In the genomic region with DNA sequence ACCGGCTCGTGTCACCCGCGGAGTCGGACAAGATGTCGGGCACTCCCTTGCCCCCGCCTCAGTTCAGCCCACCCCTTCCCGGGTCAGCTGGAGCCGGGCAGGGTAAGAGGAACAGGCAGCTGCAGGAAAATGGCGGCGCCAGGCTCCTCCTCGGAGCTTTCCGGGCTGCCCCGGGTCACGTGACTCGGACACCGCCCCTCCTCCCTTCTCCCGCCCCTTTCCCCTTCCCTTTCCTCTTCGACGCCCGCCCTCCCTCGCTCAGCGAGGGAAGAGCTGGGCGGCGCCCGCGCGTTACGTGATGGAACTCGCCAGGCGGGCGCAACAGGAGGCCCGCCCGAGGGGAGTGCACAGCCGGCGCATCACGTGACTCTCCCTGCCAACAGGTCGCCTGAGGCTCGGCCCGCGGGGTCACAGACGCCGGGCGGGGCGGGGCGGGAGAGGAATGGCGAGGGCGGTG, we compare ENCODE assay signal across 1 cellular context.
TF ChIP-seq lines count a peak whose summit lies in the region.

A gene with protein sequence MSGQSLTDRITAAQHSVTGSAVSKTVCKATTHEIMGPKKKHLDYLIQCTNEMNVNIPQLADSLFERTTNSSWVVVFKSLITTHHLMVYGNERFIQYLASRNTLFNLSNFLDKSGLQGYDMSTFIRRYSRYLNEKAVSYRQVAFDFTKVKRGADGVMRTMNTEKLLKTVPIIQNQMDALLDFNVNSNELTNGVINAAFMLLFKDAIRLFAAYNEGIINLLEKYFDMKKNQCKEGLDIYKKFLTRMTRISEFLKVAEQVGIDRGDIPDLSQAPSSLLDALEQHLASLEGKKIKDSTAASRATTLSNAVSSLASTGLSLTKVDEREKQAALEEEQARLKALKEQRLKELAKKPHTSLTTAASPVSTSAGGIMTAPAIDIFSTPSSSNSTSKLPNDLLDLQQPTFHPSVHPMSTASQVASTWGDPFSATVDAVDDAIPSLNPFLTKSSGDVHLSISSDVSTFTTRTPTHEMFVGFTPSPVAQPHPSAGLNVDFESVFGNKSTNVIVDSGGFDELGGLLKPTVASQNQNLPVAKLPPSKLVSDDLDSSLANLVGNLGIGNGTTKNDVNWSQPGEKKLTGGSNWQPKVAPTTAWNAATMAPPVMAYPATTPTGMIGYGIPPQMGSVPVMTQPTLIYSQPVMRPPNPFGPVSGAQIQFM (minus strand): TSS at position 134 of the 457 bp plus-strand sequence. CDS start 304 bp downstream, outside the sequence.

TF ChIP-seq in HepG2, 621 proteins besides CTCF, POLR2A, EP300 and RAD21 (continued from another document and continues in another):
- TF ChIP-seq, protein P1, sequence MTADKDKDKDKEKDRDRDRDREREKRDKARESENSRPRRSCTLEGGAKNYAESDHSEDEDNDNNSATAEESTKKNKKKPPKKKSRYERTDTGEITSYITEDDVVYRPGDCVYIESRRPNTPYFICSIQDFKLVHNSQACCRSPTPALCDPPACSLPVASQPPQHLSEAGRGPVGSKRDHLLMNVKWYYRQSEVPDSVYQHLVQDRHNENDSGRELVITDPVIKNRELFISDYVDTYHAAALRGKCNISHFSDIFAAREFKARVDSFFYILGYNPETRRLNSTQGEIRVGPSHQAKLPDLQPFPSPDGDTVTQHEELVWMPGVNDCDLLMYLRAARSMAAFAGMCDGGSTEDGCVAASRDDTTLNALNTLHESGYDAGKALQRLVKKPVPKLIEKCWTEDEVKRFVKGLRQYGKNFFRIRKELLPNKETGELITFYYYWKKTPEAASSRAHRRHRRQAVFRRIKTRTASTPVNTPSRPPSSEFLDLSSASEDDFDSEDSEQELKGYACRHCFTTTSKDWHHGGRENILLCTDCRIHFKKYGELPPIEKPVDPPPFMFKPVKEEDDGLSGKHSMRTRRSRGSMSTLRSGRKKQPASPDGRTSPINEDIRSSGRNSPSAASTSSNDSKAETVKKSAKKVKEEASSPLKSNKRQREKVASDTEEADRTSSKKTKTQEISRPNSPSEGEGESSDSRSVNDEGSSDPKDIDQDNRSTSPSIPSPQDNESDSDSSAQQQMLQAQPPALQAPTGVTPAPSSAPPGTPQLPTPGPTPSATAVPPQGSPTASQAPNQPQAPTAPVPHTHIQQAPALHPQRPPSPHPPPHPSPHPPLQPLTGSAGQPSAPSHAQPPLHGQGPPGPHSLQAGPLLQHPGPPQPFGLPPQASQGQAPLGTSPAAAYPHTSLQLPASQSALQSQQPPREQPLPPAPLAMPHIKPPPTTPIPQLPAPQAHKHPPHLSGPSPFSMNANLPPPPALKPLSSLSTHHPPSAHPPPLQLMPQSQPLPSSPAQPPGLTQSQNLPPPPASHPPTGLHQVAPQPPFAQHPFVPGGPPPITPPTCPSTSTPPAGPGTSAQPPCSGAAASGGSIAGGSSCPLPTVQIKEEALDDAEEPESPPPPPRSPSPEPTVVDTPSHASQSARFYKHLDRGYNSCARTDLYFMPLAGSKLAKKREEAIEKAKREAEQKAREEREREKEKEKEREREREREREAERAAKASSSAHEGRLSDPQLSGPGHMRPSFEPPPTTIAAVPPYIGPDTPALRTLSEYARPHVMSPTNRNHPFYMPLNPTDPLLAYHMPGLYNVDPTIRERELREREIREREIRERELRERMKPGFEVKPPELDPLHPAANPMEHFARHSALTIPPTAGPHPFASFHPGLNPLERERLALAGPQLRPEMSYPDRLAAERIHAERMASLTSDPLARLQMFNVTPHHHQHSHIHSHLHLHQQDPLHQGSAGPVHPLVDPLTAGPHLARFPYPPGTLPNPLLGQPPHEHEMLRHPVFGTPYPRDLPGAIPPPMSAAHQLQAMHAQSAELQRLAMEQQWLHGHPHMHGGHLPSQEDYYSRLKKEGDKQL (CRISPR knock-in tag; IDR thresholded peaks at IDR 0.05; ENCODE audit: low read depth) = 0 out of 2 replicates have a peak, but pooled peaks have one; percentile 47
- no peak for TF ChIP-seq ZFP62 (CRISPR knock-in tag; IDR thresholded peaks at IDR 0.05)
- TF ChIP-seq ADNP (CRISPR knock-in tag; IDR thresholded peaks at IDR 0.05) = no peak
- TF ChIP-seq, protein P2, sequence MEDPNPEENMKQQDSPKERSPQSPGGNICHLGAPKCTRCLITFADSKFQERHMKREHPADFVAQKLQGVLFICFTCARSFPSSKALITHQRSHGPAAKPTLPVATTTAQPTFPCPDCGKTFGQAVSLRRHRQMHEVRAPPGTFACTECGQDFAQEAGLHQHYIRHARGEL (CRISPR knock-in tag; IDR thresholded peaks at IDR 0.05) = no peak
- TF ChIP-seq ZNF547 (CRISPR knock-in tag; IDR thresholded peaks at IDR 0.05) = no peak
- TF ChIP-seq TMF1 (CRISPR knock-in tag; IDR thresholded peaks at IDR 0.05; ENCODE audit: low read depth) = no peak
- TF ChIP-seq MEF2D (CRISPR knock-in tag; IDR thresholded peaks at IDR 0.05) = peak; percentile 37
- TF ChIP-seq ZNF20 (CRISPR knock-in tag; IDR thresholded peaks at IDR 0.05) = no peak
- TF ChIP-seq PCBP1 (IDR thresholded peaks at IDR 0.05; ENCODE audit: borderline replicate concordance, low read depth, low read length) = peak; percentile 95; the same call in 1 of the 2 replicates
- no peak for TF ChIP-seq EED (CRISPR knock-in tag; IDR thresholded peaks at IDR 0.05)
- TF ChIP-seq ZNF614 (CRISPR knock-in tag; IDR thresholded peaks at IDR 0.05; ENCODE audit: borderline replicate concordance) = no peak; the same call in none of the 2 replicates
- TF ChIP-seq GATA4 (IDR thresholded peaks at IDR 0.05; ENCODE audit: borderline replicate concordance, low read depth) = no peak
- no peak for TF ChIP-seq ATAD3A (CRISPR knock-in tag; IDR thresholded peaks at IDR 0.05)
- TF ChIP-seq ZNF326 (CRISPR knock-in tag; IDR thresholded peaks at IDR 0.05; ENCODE audit: borderline replicate concordance) = no peak
- TF ChIP-seq ZFAT (CRISPR knock-in tag; conservative IDR thresholded peaks at IDR 0.05) = no peak
- TF ChIP-seq, protein P3, sequence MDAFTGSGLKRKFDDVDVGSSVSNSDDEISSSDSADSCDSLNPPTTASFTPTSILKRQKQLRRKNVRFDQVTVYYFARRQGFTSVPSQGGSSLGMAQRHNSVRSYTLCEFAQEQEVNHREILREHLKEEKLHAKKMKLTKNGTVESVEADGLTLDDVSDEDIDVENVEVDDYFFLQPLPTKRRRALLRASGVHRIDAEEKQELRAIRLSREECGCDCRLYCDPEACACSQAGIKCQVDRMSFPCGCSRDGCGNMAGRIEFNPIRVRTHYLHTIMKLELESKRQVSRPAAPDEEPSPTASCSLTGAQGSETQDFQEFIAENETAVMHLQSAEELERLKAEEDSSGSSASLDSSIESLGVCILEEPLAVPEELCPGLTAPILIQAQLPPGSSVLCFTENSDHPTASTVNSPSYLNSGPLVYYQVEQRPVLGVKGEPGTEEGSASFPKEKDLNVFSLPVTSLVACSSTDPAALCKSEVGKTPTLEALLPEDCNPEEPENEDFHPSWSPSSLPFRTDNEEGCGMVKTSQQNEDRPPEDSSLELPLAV (CRISPR knock-in tag; conservative IDR thresholded peaks at IDR 0.05; ENCODE audit: low read depth) = no peak
- TF ChIP-seq, protein P4, sequence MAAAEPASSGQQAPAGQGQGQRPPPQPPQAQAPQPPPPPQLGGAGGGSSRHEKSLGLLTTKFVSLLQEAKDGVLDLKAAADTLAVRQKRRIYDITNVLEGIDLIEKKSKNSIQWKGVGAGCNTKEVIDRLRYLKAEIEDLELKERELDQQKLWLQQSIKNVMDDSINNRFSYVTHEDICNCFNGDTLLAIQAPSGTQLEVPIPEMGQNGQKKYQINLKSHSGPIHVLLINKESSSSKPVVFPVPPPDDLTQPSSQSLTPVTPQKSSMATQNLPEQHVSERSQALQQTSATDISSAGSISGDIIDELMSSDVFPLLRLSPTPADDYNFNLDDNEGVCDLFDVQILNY (CRISPR knock-in tag; conservative IDR thresholded peaks at IDR 0.05) = peak; percentile 21; the same call in 1 of the 2 replicates
- peak; percentile 68 for TF ChIP-seq BCL6 (CRISPR knock-in tag; IDR thresholded peaks at IDR 0.05)
- TF ChIP-seq, protein P5, sequence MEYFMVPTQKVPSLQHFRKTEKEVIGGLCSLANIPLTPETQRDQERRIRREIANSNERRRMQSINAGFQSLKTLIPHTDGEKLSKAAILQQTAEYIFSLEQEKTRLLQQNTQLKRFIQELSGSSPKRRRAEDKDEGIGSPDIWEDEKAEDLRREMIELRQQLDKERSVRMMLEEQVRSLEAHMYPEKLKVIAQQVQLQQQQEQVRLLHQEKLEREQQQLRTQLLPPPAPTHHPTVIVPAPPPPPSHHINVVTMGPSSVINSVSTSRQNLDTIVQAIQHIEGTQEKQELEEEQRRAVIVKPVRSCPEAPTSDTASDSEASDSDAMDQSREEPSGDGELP (IDR thresholded peaks at IDR 0.05; ENCODE audit: borderline replicate concordance, low read depth) = peak; percentile 94
- TF ChIP-seq XBP1 (CRISPR knock-in tag; IDR thresholded peaks at IDR 0.05) = no peak
- TF ChIP-seq, protein P6, sequence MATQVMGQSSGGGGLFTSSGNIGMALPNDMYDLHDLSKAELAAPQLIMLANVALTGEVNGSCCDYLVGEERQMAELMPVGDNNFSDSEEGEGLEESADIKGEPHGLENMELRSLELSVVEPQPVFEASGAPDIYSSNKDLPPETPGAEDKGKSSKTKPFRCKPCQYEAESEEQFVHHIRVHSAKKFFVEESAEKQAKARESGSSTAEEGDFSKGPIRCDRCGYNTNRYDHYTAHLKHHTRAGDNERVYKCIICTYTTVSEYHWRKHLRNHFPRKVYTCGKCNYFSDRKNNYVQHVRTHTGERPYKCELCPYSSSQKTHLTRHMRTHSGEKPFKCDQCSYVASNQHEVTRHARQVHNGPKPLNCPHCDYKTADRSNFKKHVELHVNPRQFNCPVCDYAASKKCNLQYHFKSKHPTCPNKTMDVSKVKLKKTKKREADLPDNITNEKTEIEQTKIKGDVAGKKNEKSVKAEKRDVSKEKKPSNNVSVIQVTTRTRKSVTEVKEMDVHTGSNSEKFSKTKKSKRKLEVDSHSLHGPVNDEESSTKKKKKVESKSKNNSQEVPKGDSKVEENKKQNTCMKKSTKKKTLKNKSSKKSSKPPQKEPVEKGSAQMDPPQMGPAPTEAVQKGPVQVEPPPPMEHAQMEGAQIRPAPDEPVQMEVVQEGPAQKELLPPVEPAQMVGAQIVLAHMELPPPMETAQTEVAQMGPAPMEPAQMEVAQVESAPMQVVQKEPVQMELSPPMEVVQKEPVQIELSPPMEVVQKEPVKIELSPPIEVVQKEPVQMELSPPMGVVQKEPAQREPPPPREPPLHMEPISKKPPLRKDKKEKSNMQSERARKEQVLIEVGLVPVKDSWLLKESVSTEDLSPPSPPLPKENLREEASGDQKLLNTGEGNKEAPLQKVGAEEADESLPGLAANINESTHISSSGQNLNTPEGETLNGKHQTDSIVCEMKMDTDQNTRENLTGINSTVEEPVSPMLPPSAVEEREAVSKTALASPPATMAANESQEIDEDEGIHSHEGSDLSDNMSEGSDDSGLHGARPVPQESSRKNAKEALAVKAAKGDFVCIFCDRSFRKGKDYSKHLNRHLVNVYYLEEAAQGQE (IDR thresholded peaks at IDR 0.05; ENCODE audit: borderline replicate concordance in 1 of 2, low read depth in 1 of 2, low read length in 2 of 2) = 0 out of 4 replicates have a peak, but pooled peaks of 1 of the 2 experiments have one; percentile 8
- TF ChIP-seq, protein P7, sequence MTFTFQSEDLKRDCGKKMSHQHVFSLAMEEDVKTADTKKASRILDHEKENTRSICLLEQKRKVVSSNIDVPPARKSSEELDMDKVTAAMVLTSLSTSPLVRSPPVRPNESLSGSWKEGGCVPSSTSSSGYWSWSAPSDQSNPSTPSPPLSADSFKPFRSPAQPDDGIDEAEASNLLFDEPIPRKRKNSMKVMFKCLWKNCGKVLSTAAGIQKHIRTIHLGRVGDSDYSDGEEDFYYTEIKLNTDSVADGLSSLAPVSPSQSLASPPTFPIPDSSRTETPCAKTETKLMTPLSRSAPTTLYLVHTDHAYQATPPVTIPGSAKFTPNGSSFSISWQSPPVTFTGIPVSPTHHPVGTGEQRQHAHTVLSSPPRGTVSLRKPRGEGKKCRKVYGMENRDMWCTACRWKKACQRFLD (CRISPR knock-in tag; IDR thresholded peaks at IDR 0.05; ENCODE audit: borderline replicate concordance) = no peak
- peak; percentile 52 for TF ChIP-seq TGIF2 (CRISPR knock-in tag; IDR thresholded peaks at IDR 0.05)
- TF ChIP-seq, protein P8, sequence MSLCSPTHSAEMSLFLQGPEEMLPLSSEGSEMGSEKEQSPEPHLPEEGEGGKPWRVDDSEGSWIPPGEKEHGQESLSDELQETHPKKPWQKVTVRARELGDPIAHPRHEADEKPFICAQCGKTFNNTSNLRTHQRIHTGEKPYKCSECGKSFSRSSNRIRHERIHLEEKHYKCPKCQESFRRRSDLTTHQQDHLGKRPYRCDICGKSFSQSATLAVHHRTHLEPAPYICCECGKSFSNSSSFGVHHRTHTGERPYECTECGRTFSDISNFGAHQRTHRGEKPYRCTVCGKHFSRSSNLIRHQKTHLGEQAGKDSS (CRISPR knock-in tag; IDR thresholded peaks at IDR 0.05; ENCODE audit: borderline replicate concordance, low read depth) = no peak
- TF ChIP-seq GATAD2A (CRISPR knock-in tag; IDR thresholded peaks at IDR 0.05) = peak; percentile 56
- TF ChIP-seq, protein P9, sequence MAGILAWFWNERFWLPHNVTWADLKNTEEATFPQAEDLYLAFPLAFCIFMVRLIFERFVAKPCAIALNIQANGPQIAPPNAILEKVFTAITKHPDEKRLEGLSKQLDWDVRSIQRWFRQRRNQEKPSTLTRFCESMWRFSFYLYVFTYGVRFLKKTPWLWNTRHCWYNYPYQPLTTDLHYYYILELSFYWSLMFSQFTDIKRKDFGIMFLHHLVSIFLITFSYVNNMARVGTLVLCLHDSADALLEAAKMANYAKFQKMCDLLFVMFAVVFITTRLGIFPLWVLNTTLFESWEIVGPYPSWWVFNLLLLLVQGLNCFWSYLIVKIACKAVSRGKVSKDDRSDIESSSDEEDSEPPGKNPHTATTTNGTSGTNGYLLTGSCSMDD (CRISPR knock-in tag; IDR thresholded peaks at IDR 0.05) = no peak
- peak; percentile 76; the same call in 1 of the 2 replicates for TF ChIP-seq YEATS2 (CRISPR knock-in tag; IDR thresholded peaks at IDR 0.05; ENCODE audit: borderline replicate concordance)
- TF ChIP-seq ZNF776 (CRISPR knock-in tag; IDR thresholded peaks at IDR 0.05) = no peak
- TF ChIP-seq NR2F6 (IDR thresholded peaks at IDR 0.05) = peak; percentile 8; the same call in 1 of the 2 replicates
- peak; percentile 83 for TF ChIP-seq NR2F6 (CRISPR knock-in tag; IDR thresholded peaks at IDR 0.05)
- no peak for TF ChIP-seq ATM (IDR thresholded peaks at IDR 0.05; ENCODE audit: borderline replicate concordance)
- no peak for TF ChIP-seq ZNF30 (CRISPR knock-in tag; IDR thresholded peaks at IDR 0.05)
- TF ChIP-seq ZNF451 (CRISPR knock-in tag; IDR thresholded peaks at IDR 0.05) = no peak
- no peak for TF ChIP-seq MTF2 (CRISPR knock-in tag; IDR thresholded peaks at IDR 0.05; ENCODE audit: borderline replicate concordance)
- TF ChIP-seq, protein P10, sequence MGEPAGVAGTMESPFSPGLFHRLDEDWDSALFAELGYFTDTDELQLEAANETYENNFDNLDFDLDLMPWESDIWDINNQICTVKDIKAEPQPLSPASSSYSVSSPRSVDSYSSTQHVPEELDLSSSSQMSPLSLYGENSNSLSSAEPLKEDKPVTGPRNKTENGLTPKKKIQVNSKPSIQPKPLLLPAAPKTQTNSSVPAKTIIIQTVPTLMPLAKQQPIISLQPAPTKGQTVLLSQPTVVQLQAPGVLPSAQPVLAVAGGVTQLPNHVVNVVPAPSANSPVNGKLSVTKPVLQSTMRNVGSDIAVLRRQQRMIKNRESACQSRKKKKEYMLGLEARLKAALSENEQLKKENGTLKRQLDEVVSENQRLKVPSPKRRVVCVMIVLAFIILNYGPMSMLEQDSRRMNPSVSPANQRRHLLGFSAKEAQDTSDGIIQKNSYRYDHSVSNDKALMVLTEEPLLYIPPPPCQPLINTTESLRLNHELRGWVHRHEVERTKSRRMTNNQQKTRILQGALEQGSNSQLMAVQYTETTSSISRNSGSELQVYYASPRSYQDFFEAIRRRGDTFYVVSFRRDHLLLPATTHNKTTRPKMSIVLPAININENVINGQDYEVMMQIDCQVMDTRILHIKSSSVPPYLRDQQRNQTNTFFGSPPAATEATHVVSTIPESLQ (CRISPR knock-in tag; conservative IDR thresholded peaks at IDR 0.05) = no peak
- TF ChIP-seq ZNF747 (CRISPR knock-in tag; IDR thresholded peaks at IDR 0.05; ENCODE audit: borderline replicate concordance) = peak; percentile 77; the same call in 1 of the 2 replicates
- TF ChIP-seq MBD4 (IDR thresholded peaks at IDR 0.05; ENCODE audit: borderline replicate concordance, low read length) = no peak
